Comparison of ENCODE assay signal across 1 cellular context in the genomic region with DNA sequence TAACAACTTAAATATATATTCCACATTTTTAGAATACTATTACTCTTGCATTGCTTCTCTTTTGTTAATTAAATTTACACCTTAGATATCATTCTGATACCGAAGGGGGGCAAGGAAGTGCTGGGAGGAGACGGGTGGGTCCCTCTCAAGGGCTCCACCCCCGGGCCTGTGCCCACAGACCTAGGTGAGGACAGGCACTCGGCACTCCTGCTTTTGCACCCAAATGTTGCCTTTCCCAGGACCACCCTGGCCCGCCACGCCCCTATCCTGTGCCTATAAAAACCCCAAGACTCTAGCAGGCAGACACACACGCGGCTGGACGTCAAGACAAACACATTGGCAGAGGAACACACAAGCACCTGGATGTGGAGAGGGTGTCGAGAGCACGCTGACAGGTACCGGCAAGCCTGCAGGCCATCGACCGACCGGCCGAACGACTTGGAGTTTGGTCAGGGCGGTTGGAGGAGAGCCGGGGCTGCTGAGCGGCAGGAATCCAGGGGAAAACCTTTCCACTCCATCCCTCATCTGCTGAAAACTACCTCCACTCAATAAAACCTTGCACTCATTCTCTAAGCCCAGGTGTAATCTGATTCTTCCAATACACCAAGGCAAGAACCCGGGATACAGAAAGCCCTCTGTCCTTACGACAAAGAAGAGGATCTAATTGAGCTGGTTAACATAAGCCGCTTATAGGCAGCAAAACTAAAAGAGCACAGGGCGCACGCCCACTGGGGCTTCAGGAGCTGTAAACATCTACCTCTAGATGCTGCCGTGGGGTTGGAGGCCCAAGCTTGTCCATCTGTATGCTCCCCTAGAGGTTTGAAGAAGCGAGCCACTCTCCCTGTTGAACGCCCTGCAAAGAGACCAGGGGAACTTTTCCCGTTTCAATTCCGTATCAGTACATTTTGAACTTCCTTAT.
TF ChIP-seq lines count a peak whose summit lies in the region.

No MANE protein-coding gene starts in this region.

TF ChIP-seq in K562, 482 proteins besides CTCF, POLR2A, EP300 and RAD21 (continued from another document):
- TF ChIP-seq, protein P1, sequence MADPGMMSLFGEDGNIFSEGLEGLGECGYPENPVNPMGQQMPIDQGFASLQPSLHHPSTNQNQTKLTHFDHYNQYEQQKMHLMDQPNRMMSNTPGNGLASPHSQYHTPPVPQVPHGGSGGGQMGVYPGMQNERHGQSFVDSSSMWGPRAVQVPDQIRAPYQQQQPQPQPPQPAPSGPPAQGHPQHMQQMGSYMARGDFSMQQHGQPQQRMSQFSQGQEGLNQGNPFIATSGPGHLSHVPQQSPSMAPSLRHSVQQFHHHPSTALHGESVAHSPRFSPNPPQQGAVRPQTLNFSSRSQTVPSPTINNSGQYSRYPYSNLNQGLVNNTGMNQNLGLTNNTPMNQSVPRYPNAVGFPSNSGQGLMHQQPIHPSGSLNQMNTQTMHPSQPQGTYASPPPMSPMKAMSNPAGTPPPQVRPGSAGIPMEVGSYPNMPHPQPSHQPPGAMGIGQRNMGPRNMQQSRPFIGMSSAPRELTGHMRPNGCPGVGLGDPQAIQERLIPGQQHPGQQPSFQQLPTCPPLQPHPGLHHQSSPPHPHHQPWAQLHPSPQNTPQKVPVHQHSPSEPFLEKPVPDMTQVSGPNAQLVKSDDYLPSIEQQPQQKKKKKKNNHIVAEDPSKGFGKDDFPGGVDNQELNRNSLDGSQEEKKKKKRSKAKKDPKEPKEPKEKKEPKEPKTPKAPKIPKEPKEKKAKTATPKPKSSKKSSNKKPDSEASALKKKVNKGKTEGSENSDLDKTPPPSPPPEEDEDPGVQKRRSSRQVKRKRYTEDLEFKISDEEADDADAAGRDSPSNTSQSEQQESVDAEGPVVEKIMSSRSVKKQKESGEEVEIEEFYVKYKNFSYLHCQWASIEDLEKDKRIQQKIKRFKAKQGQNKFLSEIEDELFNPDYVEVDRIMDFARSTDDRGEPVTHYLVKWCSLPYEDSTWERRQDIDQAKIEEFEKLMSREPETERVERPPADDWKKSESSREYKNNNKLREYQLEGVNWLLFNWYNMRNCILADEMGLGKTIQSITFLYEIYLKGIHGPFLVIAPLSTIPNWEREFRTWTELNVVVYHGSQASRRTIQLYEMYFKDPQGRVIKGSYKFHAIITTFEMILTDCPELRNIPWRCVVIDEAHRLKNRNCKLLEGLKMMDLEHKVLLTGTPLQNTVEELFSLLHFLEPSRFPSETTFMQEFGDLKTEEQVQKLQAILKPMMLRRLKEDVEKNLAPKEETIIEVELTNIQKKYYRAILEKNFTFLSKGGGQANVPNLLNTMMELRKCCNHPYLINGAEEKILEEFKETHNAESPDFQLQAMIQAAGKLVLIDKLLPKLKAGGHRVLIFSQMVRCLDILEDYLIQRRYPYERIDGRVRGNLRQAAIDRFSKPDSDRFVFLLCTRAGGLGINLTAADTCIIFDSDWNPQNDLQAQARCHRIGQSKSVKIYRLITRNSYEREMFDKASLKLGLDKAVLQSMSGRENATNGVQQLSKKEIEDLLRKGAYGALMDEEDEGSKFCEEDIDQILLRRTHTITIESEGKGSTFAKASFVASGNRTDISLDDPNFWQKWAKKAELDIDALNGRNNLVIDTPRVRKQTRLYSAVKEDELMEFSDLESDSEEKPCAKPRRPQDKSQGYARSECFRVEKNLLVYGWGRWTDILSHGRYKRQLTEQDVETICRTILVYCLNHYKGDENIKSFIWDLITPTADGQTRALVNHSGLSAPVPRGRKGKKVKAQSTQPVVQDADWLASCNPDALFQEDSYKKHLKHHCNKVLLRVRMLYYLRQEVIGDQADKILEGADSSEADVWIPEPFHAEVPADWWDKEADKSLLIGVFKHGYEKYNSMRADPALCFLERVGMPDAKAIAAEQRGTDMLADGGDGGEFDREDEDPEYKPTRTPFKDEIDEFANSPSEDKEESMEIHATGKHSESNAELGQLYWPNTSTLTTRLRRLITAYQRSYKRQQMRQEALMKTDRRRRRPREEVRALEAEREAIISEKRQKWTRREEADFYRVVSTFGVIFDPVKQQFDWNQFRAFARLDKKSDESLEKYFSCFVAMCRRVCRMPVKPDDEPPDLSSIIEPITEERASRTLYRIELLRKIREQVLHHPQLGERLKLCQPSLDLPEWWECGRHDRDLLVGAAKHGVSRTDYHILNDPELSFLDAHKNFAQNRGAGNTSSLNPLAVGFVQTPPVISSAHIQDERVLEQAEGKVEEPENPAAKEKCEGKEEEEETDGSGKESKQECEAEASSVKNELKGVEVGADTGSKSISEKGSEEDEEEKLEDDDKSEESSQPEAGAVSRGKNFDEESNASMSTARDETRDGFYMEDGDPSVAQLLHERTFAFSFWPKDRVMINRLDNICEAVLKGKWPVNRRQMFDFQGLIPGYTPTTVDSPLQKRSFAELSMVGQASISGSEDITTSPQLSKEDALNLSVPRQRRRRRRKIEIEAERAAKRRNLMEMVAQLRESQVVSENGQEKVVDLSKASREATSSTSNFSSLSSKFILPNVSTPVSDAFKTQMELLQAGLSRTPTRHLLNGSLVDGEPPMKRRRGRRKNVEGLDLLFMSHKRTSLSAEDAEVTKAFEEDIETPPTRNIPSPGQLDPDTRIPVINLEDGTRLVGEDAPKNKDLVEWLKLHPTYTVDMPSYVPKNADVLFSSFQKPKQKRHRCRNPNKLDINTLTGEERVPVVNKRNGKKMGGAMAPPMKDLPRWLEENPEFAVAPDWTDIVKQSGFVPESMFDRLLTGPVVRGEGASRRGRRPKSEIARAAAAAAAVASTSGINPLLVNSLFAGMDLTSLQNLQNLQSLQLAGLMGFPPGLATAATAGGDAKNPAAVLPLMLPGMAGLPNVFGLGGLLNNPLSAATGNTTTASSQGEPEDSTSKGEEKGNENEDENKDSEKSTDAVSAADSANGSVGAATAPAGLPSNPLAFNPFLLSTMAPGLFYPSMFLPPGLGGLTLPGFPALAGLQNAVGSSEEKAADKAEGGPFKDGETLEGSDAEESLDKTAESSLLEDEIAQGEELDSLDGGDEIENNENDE (IDR thresholded peaks at IDR 0.05; ENCODE audit: low read depth, low read length): no peak
- no peak for TF ChIP-seq PYGO2 (tag; IDR thresholded peaks at IDR 0.05)
